ENCODE assay signal across 22 cellular contexts in the genomic region with DNA sequence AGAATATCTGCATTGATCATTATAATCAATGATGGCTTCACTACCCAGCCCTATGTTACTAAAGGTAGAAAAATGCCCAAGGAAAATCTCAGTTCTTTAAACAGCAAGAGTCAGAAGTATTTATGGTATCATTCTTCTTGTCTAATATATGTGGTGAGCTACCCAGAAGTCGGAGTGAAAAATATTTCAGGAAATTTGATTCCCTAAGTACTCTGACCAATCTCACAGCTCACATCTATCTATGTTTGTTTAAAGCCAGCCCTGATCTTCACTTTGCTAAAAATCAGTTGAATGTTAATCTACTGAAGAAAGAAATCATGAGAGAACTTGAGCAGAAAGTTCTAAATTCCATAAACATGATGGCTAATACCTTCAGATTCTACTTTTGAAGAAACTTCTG.
DNase-seq lines count a peak whose midpoint lies in the region; ATAC-seq, FAIRE-seq and TF ChIP-seq lines count a peak whose summit lies in the region.
"Had no signal": no experiment of that assay in that cellular context is flagged by ENCODE, and none has a peak within 500 bp of the region (broad histone marks: within the 10 kb centered on the region; RNA-seq: fewer than 3 reads in every experiment).

No MANE protein-coding gene starts in this region.

- H3K4me3 Mint-ChIP-seq in astrocyte (ENCODE audit: unreplicated experiment), result no peak overlapping the region
- H3K4me3 Mint-ChIP-seq: CD14-positive monocyte; CD4-positive, alpha-beta T cell; CD8-positive, alpha-beta memory T cell had no signal

- FAIRE-seq in astrocyte (lab: Jason Lieb, UNC), result no peak
- FAIRE-seq: A549, D721Med, GM12878, H1 had no signal

- peaks cover 0 to 79% (median 0%) of the 10 kb centered on the region in 11 experiments; a peak in 8 of 22 replicates for H3K27me3 ChIP-seq in BLaER1 treated with 17β-estradiol and CSF1 and Interleukin-3, amounts not matched to agents 10 nM and 100 nM
- H3K27me3 ChIP-seq in astrocyte (ENCODE audit: insufficient read depth, low read length), result no peaks in the 10 kb centered on the region
- H3K27me3 ChIP-seq in smooth muscle cell (ENCODE audit: low read depth), result no peaks in the 10 kb centered on the region

- H2AFZ ChIP-seq in astrocyte (ENCODE audit: low read depth, low read length) (no peak overlapping the region), smooth muscle cell (ENCODE audit: low read depth) (peak overlapping the region; percentile 34)

- H3F3A ChIP-seq in smooth muscle cell (ENCODE audit: low read depth), result no peaks in the 10 kb centered on the region

- H3K9ac ChIP-seq in BLaER1 treated with 17β-estradiol and CSF1 and Interleukin-3, amounts not matched to agents 10 nM and 100 nM, result no peak overlapping the region
- H3K9ac ChIP-seq in astrocyte (ENCODE audit: low read length), result no peak overlapping the region
- H3K9ac ChIP-seq in smooth muscle cell (ENCODE audit: low read depth), result no peak overlapping the region

- no peaks in the 10 kb centered on the region for H3K79me2 ChIP-seq in astrocyte (ENCODE audit: insufficient read depth, low read length)
- H3K79me2 ChIP-seq in smooth muscle cell (ENCODE audit: low read depth), result no peaks in the 10 kb centered on the region

- peaks cover 2% of the 10 kb centered on the region for H3K9me3 Mint-ChIP-seq in astrocyte (ENCODE audit: unreplicated experiment)

- no peak for ATAC-seq in GM18909 (IDR thresholded peaks at IDR 0.05; ENCODE audit: poor library complexity, unreplicated experiment)
- ATAC-seq in GM21737 (IDR thresholded peaks at IDR 0.05; ENCODE audit: unreplicated experiment), result no peak
- ATAC-seq: A549, GM12878 had no signal

- H3K4me1 ChIP-seq in BLaER1 treated with 17β-estradiol and CSF1 and Interleukin-3, amounts not matched to agents 10 nM and 100 nM, result peaks cover 17 to 31% (median 25%) of the 10 kb centered on the region in 10 experiments
- H3K4me1 ChIP-seq in astrocyte (ENCODE audit: insufficient read depth, low read length) (peaks cover 7% of the 10 kb centered on the region), smooth muscle cell (ENCODE audit: low read depth) (no peaks in the 10 kb centered on the region)
- H3K4me1 ChIP-seq: A549 had no signal

- no peak overlapping the region for H3K27ac Mint-ChIP-seq in astrocyte (ENCODE audit: unreplicated experiment)
- H3K27ac Mint-ChIP-seq: CD14-positive monocyte; CD4-positive, alpha-beta T cell; CD8-positive, alpha-beta memory T cell had no signal

- peak overlapping the region in 3 of 11 experiments; percentile 83 to 86 (median 85); a peak in 5 of 22 replicates for H3K27ac ChIP-seq in BLaER1 treated with 17β-estradiol and CSF1 and Interleukin-3, amounts not matched to agents 10 nM and 100 nM
- no peak overlapping the region for H3K27ac ChIP-seq in astrocyte (ENCODE audit: low read depth, low read length)
- H3K27ac ChIP-seq in smooth muscle cell (ENCODE audit: low read depth), result no peak overlapping the region
- H3K27ac ChIP-seq: A549 had no signal

- no peaks in the 10 kb centered on the region for H3K36me3 Mint-ChIP-seq in astrocyte (ENCODE audit: low read depth, unreplicated experiment)
- H3K36me3 Mint-ChIP-seq: CD14-positive monocyte; CD8-positive, alpha-beta memory T cell had no signal

- peak overlapping the region in 10 of 11 experiments; percentile 64 to 88 (median 76); a peak in 19 of 22 replicates for H3K4me2 ChIP-seq in BLaER1 treated with 17β-estradiol and CSF1 and Interleukin-3, amounts not matched to agents 10 nM and 100 nM
- H3K4me2 ChIP-seq in astrocyte (ENCODE audit: low read length) (no peak overlapping the region), smooth muscle cell (no peak overlapping the region)
- H3K4me2 ChIP-seq: A549 had no signal

- no peak for TF ChIP-seq CTCF in astrocyte (IDR thresholded peaks at IDR 0.05; ENCODE audit: insufficient read depth, low read depth, low read length)
- TF ChIP-seq CTCF in choroid plexus epithelial cell (conservative IDR thresholded peaks at IDR 0.05; ENCODE audit: low read depth, low read length), result no peak
- no peak for TF ChIP-seq CTCF in smooth muscle cell (IDR thresholded peaks at IDR 0.05; ENCODE audit: borderline replicate concordance, insufficient read depth, poor library complexity, severe bottlenecking)

- H3K9me3 ChIP-seq in BLaER1 treated with 17β-estradiol and CSF1 and Interleukin-3, amounts not matched to agents 10 nM and 100 nM (replicated peaks in 1 of 11), result peaks cover 0 to 19% (median 5%) of the 10 kb centered on the region in 11 experiments; a peak in 14 of 22 replicates
- H3K9me3 ChIP-seq in astrocyte (ENCODE audit: insufficient read depth, low read depth, low read length) (no peaks in the 10 kb centered on the region), smooth muscle cell (replicated peaks; ENCODE audit: low read depth) (no peaks in the 10 kb centered on the region)
- H3K9me3 ChIP-seq: A549 had no signal

- no peaks in the 10 kb centered on the region for H3K27me3 Mint-ChIP-seq in astrocyte (ENCODE audit: low read depth, unreplicated experiment)
- H3K27me3 Mint-ChIP-seq: CD4-positive, alpha-beta T cell; CD8-positive, alpha-beta memory T cell had no signal

- H3K4me3 ChIP-seq in BLaER1 treated with 17β-estradiol and CSF1 and Interleukin-3, amounts not matched to agents 10 nM and 100 nM, result no peak overlapping the region
- H3K4me3 ChIP-seq in astrocyte (ENCODE audit: insufficient read depth, low read depth, low read length) (no peak overlapping the region), choroid plexus epithelial cell (ENCODE audit: low read depth, low read length) (no peak overlapping the region), smooth muscle cell (no peak overlapping the region)
- H3K4me3 ChIP-seq: A549, GM12878 had no signal

- H3K4me1 Mint-ChIP-seq in astrocyte (ENCODE audit: low read depth, unreplicated experiment), result peaks cover 11% of the 10 kb centered on the region
- H3K4me1 Mint-ChIP-seq: CD8-positive, alpha-beta memory T cell had no signal

- no peaks in the 10 kb centered on the region for H3K36me3 ChIP-seq in BLaER1 treated with 17β-estradiol and CSF1 and Interleukin-3, amounts not matched to agents 10 nM and 100 nM
- H3K36me3 ChIP-seq in astrocyte (ENCODE audit: insufficient read depth, low read length) (no peaks in the 10 kb centered on the region), smooth muscle cell (ENCODE audit: low read depth) (no peaks in the 10 kb centered on the region)

- DNase-seq in astrocyte (ENCODE audit: low read depth) (peak; percentile 60), choroid plexus epithelial cell (ENCODE audit: low read depth) (peak; percentile 80), smooth muscle cell (lab: John Stamatoyannopoulos, UW; ENCODE audit: unreplicated experiment) (no peak), HK-2 (ENCODE audit: unreplicated experiment) (no peak)
- DNase-seq: 8988T; ACHN; CD4-positive, alpha-beta T cell; CD8-positive, alpha-beta memory T cell; DMS 273 treated with DMSO at 0.1 percent for 48 hours; DMS79; EL; GDM1; H7; HCEC 1CT had no signal

- 71% methylated on average over 1 of the region's 1 CpG for WGBS in smooth muscle cell (ENCODE audit: low lambda C conversion rate)

- H4K20me1 ChIP-seq in BLaER1 treated with 17β-estradiol and CSF1 and Interleukin-3, amounts not matched to agents 10 nM and 100 nM, result peaks cover 0 to 14% (median 0%) of the 10 kb centered on the region in 11 experiments; a peak in 5 of 22 replicates
- H4K20me1 ChIP-seq in astrocyte (ENCODE audit: insufficient read depth, low read length) (no peaks in the 10 kb centered on the region), smooth muscle cell (ENCODE audit: low read depth) (no peaks in the 10 kb centered on the region)

Comparison
In these comparisons a context has a peak if more than half of its experiments do, and no peak if none do; other contexts are left out.
1. H3K4me2 ChIP-seq: peak in BLaER1 treated with 17β-estradiol and CSF1 and Interleukin-3, amounts not matched to agents 10 nM and 100 nM (10 of 11); none in astrocyte (single experiment) and smooth muscle cell (single experiment).
2. DNase-seq: peak in astrocyte (single experiment) and choroid plexus epithelial cell (single experiment); none in smooth muscle cell (single experiment) and HK-2 (single experiment).